ENCODE assay signal across 17 cellular contexts in genomic region chr10:66322777-66323176, GRCh38.
"Had no signal": no experiment of that assay in that cellular context is flagged by ENCODE, and none has a peak within 500 bp of the region (broad histone marks: within the 10 kb centered on the region; RNA-seq: fewer than 3 reads in every experiment).

No MANE protein-coding gene starts in this region.

- H3K4me1 ChIP-seq: foreskin keratinocyte, uterus had no signal

- H3K9me3 Mint-ChIP-seq: activated B cell treated with CpG ODN at 0.5 μM for 24 hours; activated CD4-positive, alpha-beta memory T cell treated with anti-CD3 and anti-CD28 coated beads for 36 hours; activated naive CD8-positive, alpha-beta T cell treated with anti-CD3 and anti-CD28 coated beads, Interleukin-2, amount 10 ng/mL, durations not matched to agents 7 days and 5 days; activated T-helper 17 cell treated with anti-CD3 and anti-CD28 coated beads, Interleukin-2, amount 50 U/mL, for 72 hours had no signal

- H3K27me3 Mint-ChIP-seq: activated B cell treated with CpG ODN at 0.5 μM for 24 hours; activated CD4-positive, alpha-beta memory T cell treated with anti-CD3 and anti-CD28 coated beads for 36 hours; activated naive CD8-positive, alpha-beta T cell treated with anti-CD3 and anti-CD28 coated beads, Interleukin-2, amount 10 ng/mL, durations not matched to agents 7 days and 5 days; activated T-helper 17 cell treated with anti-CD3 and anti-CD28 coated beads, Interleukin-2, amount 50 U/mL, for 72 hours; central memory CD8-positive, alpha-beta T cell; naive thymus-derived CD4-positive, alpha-beta T cell had no signal

- H3K4me3 Mint-ChIP-seq: activated B cell treated with CpG ODN at 0.5 μM for 24 hours; activated CD4-positive, alpha-beta memory T cell treated with anti-CD3 and anti-CD28 coated beads for 36 hours; activated naive CD8-positive, alpha-beta T cell treated with anti-CD3 and anti-CD28 coated beads, Interleukin-2, amount 10 ng/mL, durations not matched to agents 7 days and 5 days; activated T-helper 17 cell treated with anti-CD3 and anti-CD28 coated beads, Interleukin-2, amount 50 U/mL, for 72 hours; central memory CD8-positive, alpha-beta T cell; naive thymus-derived CD4-positive, alpha-beta T cell had no signal

- H3K27ac Mint-ChIP-seq: activated B cell treated with CpG ODN at 0.5 μM for 24 hours; activated CD4-positive, alpha-beta memory T cell treated with anti-CD3 and anti-CD28 coated beads for 36 hours; activated naive CD8-positive, alpha-beta T cell treated with anti-CD3 and anti-CD28 coated beads, Interleukin-2, amount 10 ng/mL, durations not matched to agents 7 days and 5 days; activated T-helper 17 cell treated with anti-CD3 and anti-CD28 coated beads, Interleukin-2, amount 50 U/mL, for 72 hours; naive thymus-derived CD4-positive, alpha-beta T cell had no signal

- H3K4me3 ChIP-seq: body of pancreas, coronary artery, tibial nerve, uterus had no signal

- DNase-seq: activated B cell treated with CpG ODN at 0.5 μM for 24 hours; activated CD4-positive, alpha-beta memory T cell treated with anti-CD3 and anti-CD28 coated beads for 36 hours; activated CD4-positive, alpha-beta T cell treated with anti-CD3 and anti-CD28 coated beads for 4 hours; activated naive CD4-positive, alpha-beta T cell; activated naive CD8-positive, alpha-beta T cell treated with anti-CD3 and anti-CD28 coated beads, Interleukin-2, amount 10 ng/mL, durations not matched to agents 7 days and 5 days; body of pancreas; mesenchymal stem cell; naive thymus-derived CD4-positive, alpha-beta T cell; posterior cingulate gyrus; retina; stimulated activated naive CD8-positive, alpha-beta T cell treated with anti-CD3 and anti-CD28 coated beads, Interleukin-15, Interleukin-2, amounts not matched to agents 100 U/mL and 50 U/mL, for 24 hours; uterus had no signal

- ATAC-seq: activated T-helper 17 cell treated with anti-CD3 and anti-CD28 coated beads, Interleukin-2, amount 50 U/mL, for 72 hours; body of pancreas; foreskin keratinocyte; naive thymus-derived CD4-positive, alpha-beta T cell; stimulated activated naive CD8-positive, alpha-beta T cell treated with anti-CD3 and anti-CD28 coated beads, Interleukin-15, Interleukin-2, amounts not matched to agents 100 U/mL and 50 U/mL, for 24 hours had no signal

- H3K27ac ChIP-seq: body of pancreas, foreskin keratinocyte, uterus had no signal

- H3K27me3 ChIP-seq: body of pancreas, foreskin keratinocyte, tibial nerve, uterus had no signal

- H3K9me3 ChIP-seq: body of pancreas, tibial nerve, uterus had no signal

- H3K36me3 ChIP-seq: tibial nerve, uterus had no signal

- H3K4me1 Mint-ChIP-seq: activated B cell treated with CpG ODN at 0.5 μM for 24 hours; activated naive CD8-positive, alpha-beta T cell treated with anti-CD3 and anti-CD28 coated beads, Interleukin-2, amount 10 ng/mL, durations not matched to agents 7 days and 5 days; activated T-helper 17 cell treated with anti-CD3 and anti-CD28 coated beads, Interleukin-2, amount 50 U/mL, for 72 hours; central memory CD8-positive, alpha-beta T cell; naive thymus-derived CD4-positive, alpha-beta T cell had no signal

- H3K36me3 Mint-ChIP-seq: activated CD4-positive, alpha-beta memory T cell treated with anti-CD3 and anti-CD28 coated beads for 36 hours; activated naive CD8-positive, alpha-beta T cell treated with anti-CD3 and anti-CD28 coated beads, Interleukin-2, amount 10 ng/mL, durations not matched to agents 7 days and 5 days; naive thymus-derived CD4-positive, alpha-beta T cell had no signal
